1 cellular context compared by ENCODE assay signal in genomic region chr9:137054932-137055384, GRCh38.
TF ChIP-seq lines count a peak whose summit lies in the region.

No MANE protein-coding gene starts in this region.

TF ChIP-seq in HepG2, 621 proteins besides CTCF, POLR2A, EP300 and RAD21 (continued from another document and continues in another):
- TF ChIP-seq ZBTB40 (IDR thresholded peaks at IDR 0.05) (no peak), ZBTB40 (CRISPR knock-in tag; IDR thresholded peaks at IDR 0.05) (no peak; the same call in 1 of the 2 replicates), LRRFIP1 (CRISPR knock-in tag; conservative IDR thresholded peaks at IDR 0.05) (no peak), THAP11 (CRISPR knock-in tag; IDR thresholded peaks at IDR 0.05) (no peak), ZNF550 (CRISPR knock-in tag; IDR thresholded peaks at IDR 0.05; ENCODE audit: borderline replicate concordance) (no peak), HNF4A (CRISPR knock-in tag; IDR thresholded peaks at IDR 0.05) (peak; percentile 90), HOXA9 (CRISPR knock-in tag; IDR thresholded peaks at IDR 0.05; ENCODE audit: borderline replicate concordance) (no peak), SPEN (CRISPR knock-in tag; IDR thresholded peaks at IDR 0.05; ENCODE audit: low read depth) (0 out of 2 replicates have a peak, but pooled peaks have one; percentile 8), ZBTB26 (CRISPR knock-in tag; IDR thresholded peaks at IDR 0.05; ENCODE audit: borderline replicate concordance) (no peak), FOSL1 (CRISPR knock-in tag; IDR thresholded peaks at IDR 0.05; ENCODE audit: borderline replicate concordance) (no peak; the same call in 1 of the 2 replicates), ZNF691 (CRISPR knock-in tag; IDR thresholded peaks at IDR 0.05; ENCODE audit: borderline replicate concordance, low read depth) (no peak; the same call in 1 of the 2 replicates), NBN (conservative IDR thresholded peaks at IDR 0.05) (no peak), KLF16 (CRISPR knock-in tag; IDR thresholded peaks at IDR 0.05) (0 out of 4 replicates have a peak, but pooled peaks of 1 of the 2 experiments have one; percentile 12), ELK4 (CRISPR knock-in tag; IDR thresholded peaks at IDR 0.05; ENCODE audit: borderline replicate concordance) (no peak), RERE (CRISPR knock-in tag; IDR thresholded peaks at IDR 0.05; ENCODE audit: low read depth) (no peak), SRF (IDR thresholded peaks at IDR 0.05; ENCODE audit: low read depth, low read length) (no peak), FOXK1 (CRISPR knock-in tag; IDR thresholded peaks at IDR 0.05; ENCODE audit: borderline replicate concordance, low read depth) (no peak), ZNF263 (CRISPR knock-in tag; IDR thresholded peaks at IDR 0.05) (no peak), PRDM10 (CRISPR knock-in tag; IDR thresholded peaks at IDR 0.05; ENCODE audit: low read depth) (no peak), ZNF18 (CRISPR knock-in tag; IDR thresholded peaks at IDR 0.05; ENCODE audit: insufficient replicate concordance) (no peak), ZNF775 (CRISPR knock-in tag; IDR thresholded peaks at IDR 0.05; ENCODE audit: borderline replicate concordance) (no peak), NFE2L1 (CRISPR knock-in tag; IDR thresholded peaks at IDR 0.05; ENCODE audit: borderline replicate concordance) (no peak), NFYB (CRISPR knock-in tag; IDR thresholded peaks at IDR 0.05) (no peak), NFRKB (IDR thresholded peaks at IDR 0.05) (no peak), POGZ (CRISPR knock-in tag; IDR thresholded peaks at IDR 0.05) (no peak), ZNF460 (CRISPR knock-in tag; IDR thresholded peaks at IDR 0.05; ENCODE audit: borderline replicate concordance) (no peak), PHF8 (CRISPR knock-in tag; IDR thresholded peaks at IDR 0.05) (peak; percentile 59), TBL1XR1 (IDR thresholded peaks at IDR 0.05; ENCODE audit: borderline replicate concordance, low read length, partially characterized antibody) (no peak)
